In the genomic region with DNA sequence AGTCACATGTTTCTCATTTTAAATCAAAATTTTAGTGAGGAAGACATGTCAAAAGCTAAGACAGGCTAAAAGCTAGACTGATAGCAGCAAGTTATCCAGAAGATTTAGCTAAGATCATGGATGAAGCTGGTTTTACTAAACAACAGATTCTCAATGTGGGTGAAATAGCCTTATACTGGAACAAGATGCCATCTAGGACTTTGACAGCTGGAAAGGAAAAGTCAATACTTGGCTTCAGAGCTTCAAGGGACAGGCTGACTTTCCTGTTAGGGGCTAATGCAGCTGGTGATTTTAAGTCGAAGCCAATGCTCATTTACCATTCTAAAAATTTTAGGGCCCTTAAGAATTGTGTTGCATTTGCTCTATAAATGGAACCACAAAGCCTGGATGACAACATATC, we compare ENCODE assay signal across 40 cellular contexts.
"Had no signal": no experiment of that assay in that cellular context is flagged by ENCODE, and none has a peak within 500 bp of the region (broad histone marks: within the 10 kb centered on the region; RNA-seq: fewer than 3 reads in every experiment).

No MANE protein-coding gene starts in this region.

- H3K36me3 Mint-ChIP-seq: activated naive CD4-positive, alpha-beta T cell treated with anti-CD3 and anti-CD28 coated beads, Interleukin-2, amount 10 ng/mL, durations not matched to agents 7 days and 5 days; activated naive CD4-positive, alpha-beta T cell treated with anti-CD3 and anti-CD28 coated beads, Interleukin-2, amount 50 U/mL, for 24 hours; activated naive CD4-positive, alpha-beta T cell treated with anti-CD3 and anti-CD28 coated beads, Interleukin-2, amount 50 U/mL, for 72 hours; activated naive CD8-positive, alpha-beta T cell; activated naive CD8-positive, alpha-beta T cell treated with anti-CD3 and anti-CD28 coated beads for 36 hours; activated naive CD8-positive, alpha-beta T cell treated with anti-CD3 and anti-CD28 coated beads, Interleukin-2, amount 10 ng/mL, durations not matched to agents 7 days and 5 days; brain had no signal

- DNase-seq: activated effector memory CD4-positive, alpha-beta T cell treated with anti-CD3 and anti-CD28 coated beads, Interleukin-2, amount 50 U/mL, for 16 hours; activated effector memory CD4-positive, alpha-beta T cell treated with Interleukin-2 at 50 U/mL for 16 hours; activated gamma-delta T cell; activated gamma-delta T cell treated with Interleukin-2 at 50 U/mL for 16 hours; activated naive CD4-positive, alpha-beta T cell treated with anti-CD3 and anti-CD28 coated beads for 36 hours; activated naive CD4-positive, alpha-beta T cell treated with anti-CD3 and anti-CD28 coated beads, Interleukin-2, amount 10 ng/mL, durations not matched to agents 7 days and 5 days; activated naive CD4-positive, alpha-beta T cell treated with anti-CD3 and anti-CD28 coated beads, Interleukin-2, amount 50 U/mL, for 16 hours; activated naive CD4-positive, alpha-beta T cell treated with Interleukin-2 at 50 U/mL for 16 hours; activated naive CD8-positive, alpha-beta T cell treated with anti-CD3 and anti-CD28 coated beads for 36 hours; activated naive CD8-positive, alpha-beta T cell treated with anti-CD3 and anti-CD28 coated beads, Interleukin-2, amount 10 ng/mL, durations not matched to agents 7 days and 5 days; activated naive CD8-positive, alpha-beta T cell treated with anti-CD3 and anti-CD28 coated beads, Interleukin-2, amount 50 U/mL, for 24 hours; activated T-cell treated with anti-CD3 and anti-CD28 coated beads for 4 hours; activated T-cell treated with anti-CD3 and anti-CD28 coated beads, Interleukin-2, amount 50 U/mL, for 1 hour; activated T-cell treated with anti-CD3 and anti-CD28 coated beads, Interleukin-2, amount 50 U/mL, for 24 hours; activated T-cell treated with anti-CD3 and anti-CD28 coated beads, Interleukin-2, amount 50 U/mL, for 4 hours; activated T-cell treated with anti-CD3 and anti-CD28 coated beads, Interleukin-2, amount 50 U/mL, for 48 hours; activated T-cell treated with anti-CD3 and anti-CD28 coated beads, Interleukin-2, amount 50 U/mL, for 72 hours; adrenal gland; amniotic stem cell; amygdala; anterior cingulate cortex; aorta; body of pancreas; brain microvascular endothelial cell; caudate nucleus; central memory CD4-positive, alpha-beta T cell; cerebellar nuclear complex had no signal

- H3K27ac Mint-ChIP-seq: activated naive CD4-positive, alpha-beta T cell treated with anti-CD3 and anti-CD28 coated beads for 36 hours; activated naive CD4-positive, alpha-beta T cell treated with anti-CD3 and anti-CD28 coated beads, Interleukin-2, amount 10 ng/mL, durations not matched to agents 7 days and 5 days; activated naive CD4-positive, alpha-beta T cell treated with anti-CD3 and anti-CD28 coated beads, Interleukin-2, amount 50 U/mL, for 24 hours; activated naive CD4-positive, alpha-beta T cell treated with anti-CD3 and anti-CD28 coated beads, Interleukin-2, amount 50 U/mL, for 72 hours; activated naive CD8-positive, alpha-beta T cell; activated naive CD8-positive, alpha-beta T cell treated with anti-CD3 and anti-CD28 coated beads for 36 hours; activated naive CD8-positive, alpha-beta T cell treated with anti-CD3 and anti-CD28 coated beads, Interleukin-2, amount 10 ng/mL, durations not matched to agents 7 days and 5 days; activated naive CD8-positive, alpha-beta T cell treated with anti-CD3 and anti-CD28 coated beads, Interleukin-2, amount 50 U/mL, for 24 hours; activated T-cell treated with anti-CD3 and anti-CD28 coated beads, Interleukin-2, amount 50 U/mL, for 24 hours; activated T-cell treated with anti-CD3 and anti-CD28 coated beads, Interleukin-2, amount 50 U/mL, for 72 hours; activated T-helper 1 cell treated with anti-CD3 and anti-CD28 coated beads, Interleukin-12 subunit alpha, Interleukin-12 subunit beta, Interleukin-2, Interleukin-4 antibody, amounts not matched to agents 30 ng/mL and 10 ng/mL and 1 ng/mL, durations not matched to agents 14 hours and 24 hours and 36 hours; activated T-helper 17 cell treated with anti-CD3 and anti-CD28 coated beads, Interleukin-2, amount 50 U/mL, for 72 hours; activated T-helper 2 cell treated with anti-CD3 and anti-CD28 coated beads, Interferon-gamma antibody, Interleukin-2, Interleukin-4, amounts not matched to agents 10 μg/mL and 5 μg/mL and 100 μg/mL, durations not matched to agents 14 hours and 24 hours and 36 hours; brain had no signal

- H3K4me3 ChIP-seq: adrenal gland, ascending aorta, body of pancreas, breast epithelium, cardiac muscle cell had no signal

- H3K4me1 Mint-ChIP-seq: activated naive CD4-positive, alpha-beta T cell treated with anti-CD3 and anti-CD28 coated beads, Interleukin-2, amount 10 ng/mL, durations not matched to agents 7 days and 5 days; activated naive CD4-positive, alpha-beta T cell treated with anti-CD3 and anti-CD28 coated beads, Interleukin-2, amount 50 U/mL, for 24 hours; activated naive CD8-positive, alpha-beta T cell treated with anti-CD3 and anti-CD28 coated beads for 36 hours; activated naive CD8-positive, alpha-beta T cell treated with anti-CD3 and anti-CD28 coated beads, Interleukin-2, amount 10 ng/mL, durations not matched to agents 7 days and 5 days; activated naive CD8-positive, alpha-beta T cell treated with anti-CD3 and anti-CD28 coated beads, Interleukin-2, amount 50 U/mL, for 24 hours; activated T-helper 17 cell treated with anti-CD3 and anti-CD28 coated beads, Interleukin-2, amount 50 U/mL, for 72 hours; central memory CD8-positive, alpha-beta T cell had no signal

- H3K36me3 ChIP-seq: adrenal gland, ascending aorta, brain microvascular endothelial cell, breast epithelium, cardiac muscle cell had no signal

- H3K27me3 ChIP-seq: adrenal gland, ascending aorta, body of pancreas, brain microvascular endothelial cell, breast epithelium, cardiac muscle cell had no signal

- H3K27ac ChIP-seq: adrenal gland, ascending aorta, body of pancreas, brain microvascular endothelial cell, breast epithelium, cardiac muscle cell had no signal

- H3K4me1 ChIP-seq: adrenal gland, ascending aorta, body of pancreas, breast epithelium had no signal

- H3K9me3 ChIP-seq: adrenal gland, ascending aorta, body of pancreas, breast epithelium had no signal

- H3K4me3 Mint-ChIP-seq: activated naive CD4-positive, alpha-beta T cell treated with anti-CD3 and anti-CD28 coated beads for 36 hours; activated naive CD4-positive, alpha-beta T cell treated with anti-CD3 and anti-CD28 coated beads, Interleukin-2, amount 10 ng/mL, durations not matched to agents 7 days and 5 days; activated naive CD4-positive, alpha-beta T cell treated with anti-CD3 and anti-CD28 coated beads, Interleukin-2, amount 50 U/mL, for 24 hours; activated naive CD8-positive, alpha-beta T cell; activated naive CD8-positive, alpha-beta T cell treated with anti-CD3 and anti-CD28 coated beads for 36 hours; activated naive CD8-positive, alpha-beta T cell treated with anti-CD3 and anti-CD28 coated beads, Interleukin-2, amount 10 ng/mL, durations not matched to agents 7 days and 5 days; activated naive CD8-positive, alpha-beta T cell treated with anti-CD3 and anti-CD28 coated beads, Interleukin-2, amount 50 U/mL, for 24 hours; activated T-cell treated with anti-CD3 and anti-CD28 coated beads, Interleukin-2, amount 50 U/mL, for 24 hours; activated T-cell treated with anti-CD3 and anti-CD28 coated beads, Interleukin-2, amount 50 U/mL, for 4 hours; activated T-cell treated with anti-CD3 and anti-CD28 coated beads, Interleukin-2, amount 50 U/mL, for 72 hours; activated T-helper 1 cell treated with anti-CD3 and anti-CD28 coated beads, Interleukin-12 subunit alpha, Interleukin-12 subunit beta, Interleukin-2, Interleukin-4 antibody, amounts not matched to agents 30 ng/mL and 10 ng/mL and 1 ng/mL, durations not matched to agents 14 hours and 24 hours and 36 hours; activated T-helper 17 cell treated with anti-CD3 and anti-CD28 coated beads, Interleukin-2, amount 50 U/mL, for 72 hours; brain; central memory CD8-positive, alpha-beta T cell had no signal

- ATAC-seq: activated naive CD4-positive, alpha-beta T cell treated with anti-CD3 and anti-CD28 coated beads, Interleukin-2, amount 50 U/mL, for 72 hours; activated naive CD8-positive, alpha-beta T cell treated with anti-CD3 and anti-CD28 coated beads, Interleukin-2, amount 50 U/mL, for 24 hours; activated T-cell treated with anti-CD3 and anti-CD28 coated beads, Interleukin-2, amount 50 U/mL, for 4 hours; activated T-cell treated with anti-CD3 and anti-CD28 coated beads, Interleukin-2, amount 50 U/mL, for 72 hours; activated T-helper 17 cell treated with anti-CD3 and anti-CD28 coated beads, Interleukin-2, amount 50 U/mL, for 72 hours; body of pancreas had no signal

- FAIRE-seq: astrocyte, bronchial epithelial cell had no signal

- H3K9me3 Mint-ChIP-seq: activated naive CD4-positive, alpha-beta T cell treated with anti-CD3 and anti-CD28 coated beads for 36 hours; activated naive CD4-positive, alpha-beta T cell treated with anti-CD3 and anti-CD28 coated beads, Interleukin-2, amount 50 U/mL, for 24 hours; activated naive CD4-positive, alpha-beta T cell treated with anti-CD3 and anti-CD28 coated beads, Interleukin-2, amount 50 U/mL, for 72 hours; activated naive CD8-positive, alpha-beta T cell treated with anti-CD3 and anti-CD28 coated beads for 36 hours; activated naive CD8-positive, alpha-beta T cell treated with anti-CD3 and anti-CD28 coated beads, Interleukin-2, amount 50 U/mL, for 24 hours; activated T-cell treated with anti-CD3 and anti-CD28 coated beads, Interleukin-2, amount 50 U/mL, for 24 hours; activated T-helper 1 cell treated with anti-CD3 and anti-CD28 coated beads, Interleukin-12 subunit alpha, Interleukin-12 subunit beta, Interleukin-2, Interleukin-4 antibody, amounts not matched to agents 30 ng/mL and 10 ng/mL and 1 ng/mL, durations not matched to agents 14 hours and 24 hours and 36 hours; activated T-helper 17 cell treated with anti-CD3 and anti-CD28 coated beads, Interleukin-2, amount 50 U/mL, for 72 hours; activated T-helper 2 cell treated with anti-CD3 and anti-CD28 coated beads, Interferon-gamma antibody, Interleukin-2, Interleukin-4, amounts not matched to agents 10 μg/mL and 5 μg/mL and 100 μg/mL, durations not matched to agents 14 hours and 24 hours and 36 hours had no signal

- H3K27me3 Mint-ChIP-seq: activated naive CD4-positive, alpha-beta T cell treated with anti-CD3 and anti-CD28 coated beads, Interleukin-2, amount 10 ng/mL, durations not matched to agents 7 days and 5 days; activated naive CD4-positive, alpha-beta T cell treated with anti-CD3 and anti-CD28 coated beads, Interleukin-2, amount 50 U/mL, for 24 hours; activated naive CD8-positive, alpha-beta T cell; activated naive CD8-positive, alpha-beta T cell treated with anti-CD3 and anti-CD28 coated beads for 36 hours; activated naive CD8-positive, alpha-beta T cell treated with anti-CD3 and anti-CD28 coated beads, Interleukin-2, amount 10 ng/mL, durations not matched to agents 7 days and 5 days; activated naive CD8-positive, alpha-beta T cell treated with anti-CD3 and anti-CD28 coated beads, Interleukin-2, amount 50 U/mL, for 24 hours; activated T-cell treated with anti-CD3 and anti-CD28 coated beads, Interleukin-2, amount 50 U/mL, for 24 hours; activated T-helper 17 cell treated with anti-CD3 and anti-CD28 coated beads, Interleukin-2, amount 50 U/mL, for 72 hours; central memory CD8-positive, alpha-beta T cell had no signal
